Comparison of ENCODE assay signal across 9 cellular contexts in the genomic region with DNA sequence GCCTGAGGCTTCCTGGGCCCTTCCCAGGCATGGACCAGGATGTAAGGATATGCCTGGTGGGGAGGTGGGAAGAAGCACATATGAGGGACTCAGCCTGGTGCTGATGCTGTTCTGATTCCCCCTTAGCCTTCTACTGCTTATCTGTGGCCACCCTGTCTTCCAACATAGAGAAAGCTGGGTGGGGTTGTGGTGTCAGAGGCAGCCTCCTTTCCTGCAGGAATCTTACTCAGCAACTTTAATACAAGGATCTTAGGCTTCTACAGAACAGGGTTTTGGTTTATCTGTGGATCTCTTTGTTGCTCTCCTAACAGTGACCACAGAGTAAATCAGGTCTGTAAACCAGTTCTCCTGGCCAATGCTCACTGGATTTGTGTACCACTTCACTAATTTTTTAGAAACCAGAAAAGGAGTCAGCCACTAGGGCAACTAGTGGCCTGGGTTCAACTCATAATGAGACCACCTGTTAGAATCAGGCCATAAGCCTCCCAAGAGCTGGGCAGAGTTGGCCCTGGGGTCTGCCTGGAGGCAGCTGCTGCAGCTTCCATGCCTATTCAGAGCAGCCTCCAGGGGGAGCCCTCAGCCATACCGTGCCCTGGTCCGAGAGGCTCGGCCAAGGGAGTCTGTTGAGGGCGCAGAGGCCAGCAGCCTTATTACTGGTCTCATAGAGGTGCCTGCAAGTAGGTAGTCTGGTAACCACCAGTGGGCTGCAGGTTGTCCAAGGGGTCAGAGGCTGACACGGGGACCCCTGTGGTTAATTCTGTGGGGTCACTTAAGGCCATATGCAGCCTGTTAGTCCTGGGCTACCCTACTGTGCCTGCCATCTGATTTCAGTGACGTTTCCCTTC. TPM values are rescaled to one million over a fixed set of nuclear protein-coding genes. Genes with fewer than 3 reads are reported as not detected.
DNase-seq lines count a peak whose midpoint lies in the region; ATAC-seq and TF ChIP-seq lines count a peak whose summit lies in the region.
"Had no signal": no experiment of that assay in that cellular context is flagged by ENCODE, and none has a peak within 500 bp of the region (broad histone marks: within the 10 kb centered on the region; RNA-seq: fewer than 3 reads in every experiment).

No MANE protein-coding gene starts in this region.

- CTCF ChIA-PET in MCF 10A (lab: Yijun Ruan, JAX) = interaction anchor here (0.6 to 5.0 kb wide), 16 partner anchors 10 to 679 kb away, joined by 3 to 63 read pairs (median 3); no protein-coding TSS in a partner anchor

- H3K4me3 ChIP-seq in left lung = no peak overlapping the region

- POLR2A ChIA-PET in MCF 10A (lab: Yijun Ruan, JAX) = interaction anchor here (0.7 to 1.4 kb wide), 3 partner anchors 10 to 265 kb away, joined by 4 to 6 read pairs (median 4); a partner anchor contains a TSS

- no peak overlapping the region for H3K27ac ChIP-seq in left lung

- H3K27me3 ChIP-seq in left lung = peaks cover 0 to 14% of the 10 kb centered on the region in 2 donors

- H3K4me1 ChIP-seq in left lung = peaks cover 2 to 14% of the 10 kb centered on the region in 2 donors

- no peaks in the 10 kb centered on the region for H3K27me3 Mint-ChIP-seq in MCF 10A (ENCODE audit: insufficient read depth, unreplicated experiment)

- TF ChIP-seq CTCF in MCF 10A (IDR thresholded peaks at IDR 0.05; ENCODE audit: unreplicated experiment) = peak; percentile 67
- TF ChIP-seq CTCF in left lung (IDR thresholded peaks at IDR 0.05) = peak; percentile 59 to 83

- no TSS peak for BruUV-seq in MCF 10A (replicated peaks; lab: Mats Ljungman, UMichigan)

- ATAC-seq in left lung (peak; percentile 70), GM18907 (IDR thresholded peaks at IDR 0.05; ENCODE audit: unreplicated experiment) (no peak)

- intact Hi-C loops in MCF 10A (cut with micrococcal nuclease) (no loop called here), left lung (cut with DNase I) (loop anchor here in 1 of 2 donors (10.0 kb wide), 1 partner anchor 218 kb away; no protein-coding TSS in a partner anchor)

- H3K27ac Mint-ChIP-seq in MCF 10A (ENCODE audit: low read depth, unreplicated experiment) = peak overlapping the region; percentile 71
- H3K27ac Mint-ChIP-seq: T-helper 1 cell treated with Interleukin-12 subunit alpha and Interleukin-12 subunit beta and Interleukin-4 antibody, amounts not matched to agents 30 μg/mL and 1 μg/mL, for 36 hours had no signal

- no peaks in the 10 kb centered on the region for H3K9me3 ChIP-seq in left lung

- peaks cover 12% of the 10 kb centered on the region for H3K36me3 Mint-ChIP-seq in MCF 10A (ENCODE audit: insufficient read depth, unreplicated experiment)

- no peaks in the 10 kb centered on the region for H3K4me1 Mint-ChIP-seq in MCF 10A (ENCODE audit: insufficient read depth, unreplicated experiment)

- no peak overlapping the region for H3K4me3 Mint-ChIP-seq in MCF 10A (ENCODE audit: unreplicated experiment)
- H3K4me3 Mint-ChIP-seq: T-helper 1 cell treated with Interleukin-12 subunit alpha and Interleukin-12 subunit beta and Interleukin-4 antibody, amounts not matched to agents 30 μg/mL and 1 μg/mL, for 36 hours had no signal

- peaks cover 0 to 70% of the 10 kb centered on the region in 2 donors for H3K36me3 ChIP-seq in left lung

- DNase-seq in GM03348 (ENCODE audit: low spot score) (peak; percentile 80), HT-29 (ENCODE audit: low spot score) (peak; percentile 68), T-helper 9 cell (peak; percentile 37), MCF 10A (ENCODE audit: unreplicated experiment) (peak; percentile 55), left lung (peak; percentile 61 to 85), amniotic stem cell (lab: John Stamatoyannopoulos, UW) (no peak)
- DNase-seq in stimulated activated CD8-positive, alpha-beta memory T cell treated with anti-CD3 and anti-CD28 coated beads, Interleukin-4, amount 100 ng/mL, for 48 hours = peak; percentile 80

- no peaks in the 10 kb centered on the region for H3K9me3 Mint-ChIP-seq in MCF 10A (ENCODE audit: unreplicated experiment)
- H3K9me3 Mint-ChIP-seq: T-helper 1 cell treated with Interleukin-12 subunit alpha and Interleukin-12 subunit beta and Interleukin-4 antibody, amounts not matched to agents 30 μg/mL and 1 μg/mL, for 36 hours had no signal

RNA-seq across cellular contexts. Expression of a gene that starts 7.1 kb away (rescaled TPM):
- 0.08 TPM in 1 of 2 replicates, not detected in the other for total RNA-seq in HT-29 (2014; rRNA removed; shearing (Covaris generic))
- total RNA-seq in MCF 10A (2022) = 0.72 and 2.8 TPM in 2 replicates
- 10 to 100 TPM; 13.3 to 40.2 TPM for total RNA-seq in left lung

RNA-seq across cellular contexts. Expression of a gene that starts 19.9 kb away (rescaled TPM):
- 55.1 and 70.6 TPM in 2 replicates for total RNA-seq in HT-29 (2014; rRNA removed; shearing (Covaris generic))
- total RNA-seq in MCF 10A (2022) (107 and 113 TPM in 2 replicates), left lung (10 to 100 TPM; 93.4 to 94.1 TPM)

RNA-seq across cellular contexts. Expression of a gene that starts 19.9 kb away (rescaled TPM):
- 23.0 and 27.2 TPM in 2 replicates for total RNA-seq in HT-29 (2014; rRNA removed; shearing (Covaris generic))
- total RNA-seq in MCF 10A (2022) = 77.1 and 97.1 TPM in 2 replicates
- total RNA-seq in left lung = 10 to 100 TPM; 24.7 to 45.5 TPM
